1 cellular context compared by ENCODE assay signal in genomic region chr7:90320801-90321494, GRCh38.
TF ChIP-seq lines count a peak whose summit lies in the region.

FAM237B (minus strand) TSS chr7:90321304; CDS start chr7:90319748, 1,556 bp downstream.

TF ChIP-seq in IMR-90, 13 proteins besides CTCF, POLR2A, EP300 and RAD21 (continued from another document):
- TF ChIP-seq USF2 (IDR thresholded peaks at IDR 0.05; ENCODE audit: low read depth, low read length), result no peak
- no peak for TF ChIP-seq ELK1 (IDR thresholded peaks at IDR 0.05; ENCODE audit: borderline replicate concordance, low read depth, low read length)
- TF ChIP-seq MAFK (IDR thresholded peaks at IDR 0.05; ENCODE audit: low read depth, low read length), result no peak
